In genomic region chr14:78157855-78158436, GRCh38 we compare ENCODE assay signal across 1 cellular context.
TF ChIP-seq lines count a peak whose summit lies in the region.

No MANE protein-coding gene starts in this region.

TF ChIP-seq in H1, 55 proteins besides CTCF, POLR2A, EP300 and RAD21:
- TF ChIP-seq RFX5 (IDR thresholded peaks at IDR 0.05; ENCODE audit: borderline replicate concordance, low read depth, low read length) (no peak), POU5F1 (IDR thresholded peaks at IDR 0.05; ENCODE audit: low read depth, low read length) (no peak), KDM5A (IDR thresholded peaks at IDR 0.05; ENCODE audit: low read length) (no peak), EGR1 (IDR thresholded peaks at IDR 0.05; ENCODE audit: borderline replicate concordance, low read depth, low read length) (no peak), CBX5 (IDR thresholded peaks at IDR 0.05; ENCODE audit: low read depth, low read length) (no peak), CHD7 (IDR thresholded peaks at IDR 0.05; ENCODE audit: insufficient replicate concordance, low read length) (no peak), ZNF274 (IDR thresholded peaks at IDR 0.05; ENCODE audit: borderline replicate concordance, extremely low read depth, low read length) (no peak), SUZ12 (IDR thresholded peaks at IDR 0.05; ENCODE audit: low read length) (no peak), MAFK (IDR thresholded peaks at IDR 0.05; ENCODE audit: low read depth, low read length) (peak; percentile 82), SRF (IDR thresholded peaks at IDR 0.05; ENCODE audit: low read depth, low read length) (no peak), YY1 (IDR thresholded peaks at IDR 0.05; ENCODE audit: low read depth, low read length) (no peak), BRCA1 (IDR thresholded peaks at IDR 0.05; ENCODE audit: low read depth, low read length) (no peak), GABPA (IDR thresholded peaks at IDR 0.05; ENCODE audit: borderline replicate concordance, insufficient read depth, low read length) (no peak), NRF1 (IDR thresholded peaks at IDR 0.05; ENCODE audit: low read depth, low read length) (no peak), TAF7 (optimal IDR thresholded peaks at IDR 0.05; ENCODE audit: borderline replicate concordance, low read depth, low read length) (peak; percentile 42), E2F6 (IDR thresholded peaks at IDR 0.05) (no peak), PHF8 (conservative IDR thresholded peaks at IDR 0.05; ENCODE audit: low read depth, low read length) (no peak), POLR2AphosphoS5 (IDR thresholded peaks at IDR 0.05; ENCODE audit: low read depth, low read length) (no peak), CHD2 (IDR thresholded peaks at IDR 0.05; ENCODE audit: low read length) (no peak), BACH1 (IDR thresholded peaks at IDR 0.05; ENCODE audit: low read length) (peak; percentile 60; the same call in 1 of the 2 replicates), CTBP2 (IDR thresholded peaks at IDR 0.05; ENCODE audit: borderline replicate concordance, insufficient read depth, insufficient read length, low read length) (no peak), RBBP5 (IDR thresholded peaks at IDR 0.05; ENCODE audit: borderline replicate concordance, low read depth, low read length) (no peak), TCF12 (IDR thresholded peaks at IDR 0.05; ENCODE audit: low read depth, low read length) (no peak), KDM4A (IDR thresholded peaks at IDR 0.05; ENCODE audit: low read depth, low read length, severe bottlenecking) (no peak), TBP (IDR thresholded peaks at IDR 0.05; ENCODE audit: low read depth, low read length) (no peak), JUN (IDR thresholded peaks at IDR 0.05; ENCODE audit: low read depth, low read length) (no peak), RXRA (IDR thresholded peaks at IDR 0.05; ENCODE audit: insufficient read depth, low read depth, low read length) (no peak), CHD1 (IDR thresholded peaks at IDR 0.05; ENCODE audit: low read depth, low read length) (no peak), CREB1 (IDR thresholded peaks at IDR 0.05) (no peak), FOSL1 (IDR thresholded peaks at IDR 0.05; ENCODE audit: insufficient read depth, low read depth, low read length) (no peak), JUND (IDR thresholded peaks at IDR 0.05; ENCODE audit: low read length) (no peak), EZH2 (IDR thresholded peaks at IDR 0.05; ENCODE audit: low read depth, low read length, severe bottlenecking) (no peak), SIN3A (conservative IDR thresholded peaks at IDR 0.05 in 1 of 2, IDR thresholded peaks at IDR 0.05 in 1 of 2; ENCODE audit: low read depth in 1 of 2, low read length in 2 of 2) (peak; percentile 91 to 94), TAF1 (IDR thresholded peaks at IDR 0.05; ENCODE audit: low read depth, low read length) (no peak), SP2 (IDR thresholded peaks at IDR 0.05; ENCODE audit: low read length) (no peak), SP1 (IDR thresholded peaks at IDR 0.05; ENCODE audit: low read depth, low read length) (no peak), HDAC2 (IDR thresholded peaks at IDR 0.05; ENCODE audit: borderline replicate concordance in 1 of 2, low read depth in 2 of 2, low read length in 2 of 2) (peak; percentile 85 to 93; a peak in 3 of 4 replicates), RNF2 (IDR thresholded peaks at IDR 0.05; ENCODE audit: borderline replicate concordance, low read depth, low read length, missing control alignments, poor library complexity, severe bottlenecking) (no peak), NANOG (IDR thresholded peaks at IDR 0.05; ENCODE audit: insufficient read depth, low read depth, low read length, poor library complexity, severe bottlenecking) (no peak), HDAC6 (IDR thresholded peaks at IDR 0.05; ENCODE audit: low read depth, low read length) (no peak), SIX5 (IDR thresholded peaks at IDR 0.05; ENCODE audit: low read depth, low read length) (no peak), ASH2L (IDR thresholded peaks at IDR 0.05; ENCODE audit: low read length) (no peak), SIRT6 (IDR thresholded peaks at IDR 0.05; ENCODE audit: low read length) (no peak), CBX8 (IDR thresholded peaks at IDR 0.05; ENCODE audit: borderline replicate concordance, low read depth, low read length) (no peak), BCL11A (IDR thresholded peaks at IDR 0.05; ENCODE audit: low read depth in 2 of 2, low read length in 2 of 2) (no peak), TEAD4 (IDR thresholded peaks at IDR 0.05; ENCODE audit: low read depth, low read length) (no peak), SP4 (IDR thresholded peaks at IDR 0.05; ENCODE audit: low read length) (no peak), SAP30 (IDR thresholded peaks at IDR 0.05; ENCODE audit: insufficient read depth, insufficient replicate concordance, low read length) (peak; percentile 61)
- TF ChIP-seq, protein P1, sequence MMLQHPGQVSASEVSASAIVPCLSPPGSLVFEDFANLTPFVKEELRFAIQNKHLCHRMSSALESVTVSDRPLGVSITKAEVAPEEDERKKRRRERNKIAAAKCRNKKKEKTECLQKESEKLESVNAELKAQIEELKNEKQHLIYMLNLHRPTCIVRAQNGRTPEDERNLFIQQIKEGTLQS (IDR thresholded peaks at IDR 0.05; ENCODE audit: insufficient read depth, low read depth, low read length), result no peak
- TF ChIP-seq, protein P2, sequence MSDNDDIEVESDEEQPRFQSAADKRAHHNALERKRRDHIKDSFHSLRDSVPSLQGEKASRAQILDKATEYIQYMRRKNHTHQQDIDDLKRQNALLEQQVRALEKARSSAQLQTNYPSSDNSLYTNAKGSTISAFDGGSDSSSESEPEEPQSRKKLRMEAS (IDR thresholded peaks at IDR 0.05), result no peak
- TF ChIP-seq, protein P3, sequence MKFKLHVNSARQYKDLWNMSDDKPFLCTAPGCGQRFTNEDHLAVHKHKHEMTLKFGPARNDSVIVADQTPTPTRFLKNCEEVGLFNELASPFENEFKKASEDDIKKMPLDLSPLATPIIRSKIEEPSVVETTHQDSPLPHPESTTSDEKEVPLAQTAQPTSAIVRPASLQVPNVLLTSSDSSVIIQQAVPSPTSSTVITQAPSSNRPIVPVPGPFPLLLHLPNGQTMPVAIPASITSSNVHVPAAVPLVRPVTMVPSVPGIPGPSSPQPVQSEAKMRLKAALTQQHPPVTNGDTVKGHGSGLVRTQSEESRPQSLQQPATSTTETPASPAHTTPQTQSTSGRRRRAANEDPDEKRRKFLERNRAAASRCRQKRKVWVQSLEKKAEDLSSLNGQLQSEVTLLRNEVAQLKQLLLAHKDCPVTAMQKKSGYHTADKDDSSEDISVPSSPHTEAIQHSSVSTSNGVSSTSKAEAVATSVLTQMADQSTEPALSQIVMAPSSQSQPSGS (IDR thresholded peaks at IDR 0.05; ENCODE audit: low read length), result no peak
